1 cellular context compared by ENCODE assay signal in genomic region chr10:73908853-73909611, GRCh38.
TF ChIP-seq lines count a peak whose summit lies in the region.

No MANE protein-coding gene starts in this region.

TF ChIP-seq in IMR-90, 13 proteins besides CTCF, POLR2A, EP300 and RAD21 (continued from another document):
- TF ChIP-seq MAZ (IDR thresholded peaks at IDR 0.05; ENCODE audit: borderline replicate concordance, low read depth, low read length) (peak; percentile 13; the same call in 1 of the 2 replicates), SMC3 (IDR thresholded peaks at IDR 0.05; ENCODE audit: low read depth, low read length) (0 out of 2 replicates have a peak, but pooled peaks have one; percentile 6), NFE2L2 (IDR thresholded peaks at IDR 0.05; ENCODE audit: low read depth, low read length) (peak; percentile 48; the same call in 1 of the 2 replicates), RFX5 (IDR thresholded peaks at IDR 0.05; ENCODE audit: low read depth, low read length) (no peak), FOS (IDR thresholded peaks at IDR 0.05; ENCODE audit: low read depth, low read length) (peak; percentile 95), RCOR1 (IDR thresholded peaks at IDR 0.05; ENCODE audit: insufficient replicate concordance, low read length) (peak; percentile 97), BHLHE40 (IDR thresholded peaks at IDR 0.05; ENCODE audit: low read depth, low read length) (peak; percentile 99)
TF ChIP-seq in IMR-90: peak in this region for 10.
